Comparison of ENCODE assay signal across 8 cellular contexts in genomic region chr12:76031414-76032042, GRCh38.
DNase-seq lines count a peak whose midpoint lies in the region; ATAC-seq, FAIRE-seq and TF ChIP-seq lines count a peak whose summit lies in the region.

TSS of gene PHLDA1 (minus strand) at chr12:76031776.

- TF ChIP-seq CTCF in RWPE2 (IDR thresholded peaks at IDR 0.05; ENCODE audit: poor library complexity, severe bottlenecking) (peak; percentile 73), fibroblast of pulmonary artery (IDR thresholded peaks at IDR 0.05; ENCODE audit: low read length, missing control alignments) (peak; percentile 39), nephron progenitor cell (IDR thresholded peaks at IDR 0.05) (peak; percentile 53)

- H3K27ac ChIP-seq in RWPE2 (ENCODE audit: poor library complexity, severe bottlenecking), result peak within 1 kb of the TSS; percentile 87

- peak within 1 kb of the TSS; percentile 86 for H3K9ac ChIP-seq in ES-I3 (ENCODE audit: low read depth, low read length)

- peak within 1 kb of the TSS; percentile 99 for H3K27ac Mint-ChIP-seq in nephron progenitor cell
- peak within 1 kb of the TSS; percentile 94 to 99 for H3K27ac Mint-ChIP-seq in stimulated activated naive CD8-positive, alpha-beta T cell treated with anti-CD3 and anti-CD28 coated beads, Interleukin-15, amount 100 ng/mL, for 72 hours

- TF ChIP-seq POLR2A in H54 (IDR thresholded peaks at IDR 0.05; ENCODE audit: low read depth, low read length), result peak; percentile 92

- peak within 1 kb of the TSS; percentile 95 for H3K4me3 Mint-ChIP-seq in nephron progenitor cell
- H3K4me3 Mint-ChIP-seq in stimulated activated naive CD8-positive, alpha-beta T cell treated with anti-CD3 and anti-CD28 coated beads, Interleukin-15, amount 100 ng/mL, for 72 hours, result peak within 1 kb of the TSS; percentile 93 to 99

- H3K27me3 ChIP-seq in RWPE2 (ENCODE audit: insufficient read depth, poor library complexity, severe bottlenecking), result no peaks in the 10 kb centered on the region

- no peaks in the 10 kb centered on the region for H3K9me3 Mint-ChIP-seq in nephron progenitor cell
- no peaks in the 10 kb centered on the region for H3K9me3 Mint-ChIP-seq in stimulated activated naive CD8-positive, alpha-beta T cell treated with anti-CD3 and anti-CD28 coated beads, Interleukin-15, amount 100 ng/mL, for 72 hours

- DNase-seq in H54 (ENCODE audit: insufficient read length, low spot score) (peak; percentile 71), LoVo (ENCODE audit: low spot score) (peak; percentile 99), RWPE2 (ENCODE audit: low spot score) (peak; percentile 96), fibroblast of pulmonary artery (ENCODE audit: low read depth) (peak; percentile 98), nephron progenitor cell (peak; percentile 94)
- DNase-seq in activated T-helper 9 cell treated with anti-CD3 and anti-CD28 coated beads, Interleukin-2, amount 50 U/mL, for 16 hours (ENCODE audit: low read depth), result peak; percentile 94
- peak; percentile 97 to 98 for DNase-seq in stimulated activated naive CD8-positive, alpha-beta T cell treated with anti-CD3 and anti-CD28 coated beads, Interleukin-15, amount 100 ng/mL, for 72 hours

- H3K4me1 Mint-ChIP-seq in nephron progenitor cell, result peaks cover 49% of the 10 kb centered on the region
- H3K4me1 Mint-ChIP-seq in stimulated activated naive CD8-positive, alpha-beta T cell treated with anti-CD3 and anti-CD28 coated beads, Interleukin-15, amount 100 ng/mL, for 72 hours, result peaks cover 48% of the 10 kb centered on the region

- H3K4me3 ChIP-seq in RWPE2 (ENCODE audit: severe bottlenecking), result peak within 1 kb of the TSS; percentile 70
- H3K4me3 ChIP-seq in fibroblast of pulmonary artery (replicated peaks; ENCODE audit: low read depth, low read length), result peak within 1 kb of the TSS; percentile 94

- H3K36me3 ChIP-seq in ES-I3 (ENCODE audit: insufficient read depth, low read length) (peaks cover 9% of the 10 kb centered on the region; the same call in 1 of the 2 replicates), RWPE2 (ENCODE audit: low read depth) (peaks cover 42% of the 10 kb centered on the region)

- no peaks in the 10 kb centered on the region for H3K27me3 Mint-ChIP-seq in nephron progenitor cell (ENCODE audit: low read depth, poor library complexity)
- H3K27me3 Mint-ChIP-seq in stimulated activated naive CD8-positive, alpha-beta T cell treated with anti-CD3 and anti-CD28 coated beads, Interleukin-15, amount 100 ng/mL, for 72 hours, result no peaks in the 10 kb centered on the region

- peak; percentile 75 for ATAC-seq in RWPE2 (ENCODE audit: low read depth)
- peak; percentile 89 for ATAC-seq in stimulated activated naive CD8-positive, alpha-beta T cell treated with anti-CD3 and anti-CD28 coated beads, Interleukin-15, amount 100 ng/mL, for 72 hours

- H3K36me3 Mint-ChIP-seq in nephron progenitor cell (ENCODE audit: low read depth), result peaks cover 37% of the 10 kb centered on the region

- FAIRE-seq in H54 (lab: Jason Lieb, UNC), result no peak

- H3K4me1 ChIP-seq in ES-I3 (ENCODE audit: insufficient read depth, low read length), result peaks cover 7% of the 10 kb centered on the region; the same call in 1 of the 2 replicates
- H3K4me1 ChIP-seq in RWPE2 (ENCODE audit: insufficient read depth, poor library complexity, severe bottlenecking), result peaks cover 20% of the 10 kb centered on the region

- H3K9me3 ChIP-seq in ES-I3 (ENCODE audit: control insufficient read depth, insufficient read depth, low read length), result no peaks in the 10 kb centered on the region
- no peaks in the 10 kb centered on the region for H3K9me3 ChIP-seq in RWPE2 (ENCODE audit: severe bottlenecking)

Comparison
In these comparisons a context has a peak if more than half of its experiments do, and no peak if none do; other contexts are left out.
1. Peak in every context shown above with its lines: DNase-seq, ATAC-seq, H3K4me3 ChIP-seq and H3K27ac ChIP-seq.